In the genomic region with DNA sequence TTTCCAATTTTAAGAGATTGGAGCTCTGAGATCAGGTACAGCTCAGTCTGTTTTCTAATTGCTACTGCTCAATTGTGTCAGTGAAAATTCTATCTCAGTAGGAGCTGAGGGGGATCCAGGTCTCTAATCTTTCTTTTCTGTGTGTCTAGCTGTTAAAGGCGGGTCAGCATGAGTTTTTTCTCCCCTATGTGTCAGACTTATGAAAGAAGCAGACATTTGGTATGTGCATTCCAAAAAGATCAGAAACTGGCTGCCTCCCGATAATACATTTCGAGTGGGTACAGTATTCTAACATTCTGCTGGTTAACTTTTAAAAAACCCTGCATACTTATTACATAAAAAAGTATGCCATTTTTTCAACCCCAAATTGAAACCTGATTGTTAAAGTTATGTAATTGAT, we compare ENCODE assay signal across 19 cellular contexts.
DNase-seq lines count a peak whose midpoint lies in the region; ATAC-seq and TF ChIP-seq lines count a peak whose summit lies in the region.
"Had no signal": no experiment of that assay in that cellular context is flagged by ENCODE, and none has a peak within 500 bp of the region (broad histone marks: within the 10 kb centered on the region; RNA-seq: fewer than 3 reads in every experiment).

No MANE protein-coding gene starts in this region.

- peak; percentile 9 for DNase-seq in ELR (ENCODE audit: low read depth)
- DNase-seq in amniotic epithelial cell (ENCODE audit: low read depth): peak; percentile 47
- DNase-seq in mesendoderm: peak; percentile 47
- DNase-seq in thoracic aorta (ENCODE audit: low spot score): no peak
- no peak for DNase-seq in NCI-H2107 (lab: John Stamatoyannopoulos, UW)
- DNase-seq in lower lobe of right lung: no peak
- DNase-seq: CD4-positive, CD25-positive, alpha-beta regulatory T cell; KG1; NCI-H1092 treated with DMSO at 0.1 percent for 48 hours; NCI-H2029 treated with DMSO at 0.1 percent for 48 hours; NCI-H2171 treated with DMSO at 0.1 percent for 48 hours; NCI-H524 treated with DMSO at 0.1 percent for 48 hours; NCI-H82 had no signal

- no peak overlapping the region for H3K23ac ChIP-seq in mesendoderm (ENCODE audit: low read length)

- H3K36me3 ChIP-seq in mesendoderm (ENCODE audit: control insufficient read depth, insufficient read depth, low read length): no peaks in the 10 kb centered on the region
- no peaks in the 10 kb centered on the region for H3K36me3 ChIP-seq in thoracic aorta
- H3K36me3 ChIP-seq in lower lobe of right lung: no peaks in the 10 kb centered on the region
- H3K36me3 ChIP-seq: HAP-1 had no signal

- H2BK5ac ChIP-seq in mesendoderm (ENCODE audit: low read length): no peak overlapping the region

- no peak overlapping the region for H3K56ac ChIP-seq in mesendoderm (ENCODE audit: low read length)

- H3K18ac ChIP-seq in mesendoderm (ENCODE audit: low read length): no peak overlapping the region

- no peak overlapping the region for H3K4me2 ChIP-seq in mesendoderm (ENCODE audit: low read length)
- H3K4me2 ChIP-seq: A549, GM23338 had no signal

- no peaks in the 10 kb centered on the region for H3K79me2 ChIP-seq in mesendoderm (ENCODE audit: control insufficient read depth, insufficient read depth, low read length)

- H3K27ac ChIP-seq in mesendoderm (ENCODE audit: low read depth, low read length): no peak overlapping the region
- H3K27ac ChIP-seq in thoracic aorta: no peak overlapping the region
- no peak overlapping the region for H3K27ac ChIP-seq in lower lobe of right lung
- H3K27ac ChIP-seq: A549 had no signal

- H3K9ac ChIP-seq in mesendoderm (ENCODE audit: low read length): no peak overlapping the region

- intact Hi-C loops in lower lobe of right lung (cut with DNase I): no loop called here

- peaks cover 6% of the 10 kb centered on the region for H3K4me1 ChIP-seq in mesendoderm (ENCODE audit: control insufficient read depth, low read depth, low read length)
- H3K4me1 ChIP-seq in thoracic aorta (ENCODE audit: control insufficient read depth in 1 of 2, low read depth in 2 of 2): peaks cover 29 to 60% of the 10 kb centered on the region in 2 donors
- H3K4me1 ChIP-seq in lower lobe of right lung: no peaks in the 10 kb centered on the region
- H3K4me1 ChIP-seq: A549 had no signal

- H2BK15ac ChIP-seq in mesendoderm (replicated peaks; ENCODE audit: low read depth): no peak overlapping the region

- no peak overlapping the region for H2BK120ac ChIP-seq in mesendoderm (ENCODE audit: low read depth, low read length)

- no peak overlapping the region for H4K5ac ChIP-seq in mesendoderm (ENCODE audit: low read length)

- no peaks in the 10 kb centered on the region for H3K27me3 ChIP-seq in mesendoderm (ENCODE audit: insufficient read depth, low read length, poor library complexity)
- no peaks in the 10 kb centered on the region for H3K27me3 ChIP-seq in thoracic aorta (replicated peaks; ENCODE audit: insufficient read depth)
- H3K27me3 ChIP-seq in lower lobe of right lung (ENCODE audit: low read depth): no peaks in the 10 kb centered on the region

- ATAC-seq in thoracic aorta (ENCODE audit: insufficient number of reproducible peaks, low FRiP score, low read depth) (no peak), GM19351 (IDR thresholded peaks at IDR 0.05; ENCODE audit: unreplicated experiment) (no peak), lower lobe of right lung (no peak)
- ATAC-seq: A549, GM23338, Panc1, SK-N-SH treated with all-trans-retinoic acid at 6 μM for 48 hours had no signal

- H3K4me3 ChIP-seq in mesendoderm (ENCODE audit: low read length) (no peak overlapping the region), thoracic aorta (peak overlapping the region; percentile 18), lower lobe of right lung (no peak overlapping the region)
- H3K4me3 ChIP-seq: A549, GM23338, HAP-1 had no signal

- TF ChIP-seq CTCF in thoracic aorta (IDR thresholded peaks at IDR 0.05): no peak
- TF ChIP-seq CTCF in lower lobe of right lung (IDR thresholded peaks at IDR 0.05): no peak

- no CpG with 5 or more reads among the region's 3 CpGs for WGBS in mesendoderm (ENCODE audit: extremely low coverage, insufficient coverage, low lambda C conversion rate)

- H3K79me1 ChIP-seq in mesendoderm (ENCODE audit: low read length): no peaks in the 10 kb centered on the region

- H3K9me3 ChIP-seq in thoracic aorta (no peaks in the 10 kb centered on the region), lower lobe of right lung (no peaks in the 10 kb centered on the region)
- H3K9me3 ChIP-seq: A549, HAP-1 had no signal

- no peak overlapping the region for H2AK5ac ChIP-seq in mesendoderm (ENCODE audit: low read length)

- H4K8ac ChIP-seq in mesendoderm (ENCODE audit: low read depth, low read length): no peak overlapping the region

- H3K4ac ChIP-seq in mesendoderm (ENCODE audit: low read depth, low read length): no peak overlapping the region

Comparison
In these comparisons a context has a peak if more than half of its experiments do, and no peak if none do; other contexts are left out.
1. DNase-seq: peak in ELR (single experiment), amniotic epithelial cell (single experiment) and mesendoderm (single experiment); none in thoracic aorta (single experiment), NCI-H2107 (single experiment) and lower lobe of right lung (single experiment).